ENCODE assay signal across 15 cellular contexts in the genomic region with DNA sequence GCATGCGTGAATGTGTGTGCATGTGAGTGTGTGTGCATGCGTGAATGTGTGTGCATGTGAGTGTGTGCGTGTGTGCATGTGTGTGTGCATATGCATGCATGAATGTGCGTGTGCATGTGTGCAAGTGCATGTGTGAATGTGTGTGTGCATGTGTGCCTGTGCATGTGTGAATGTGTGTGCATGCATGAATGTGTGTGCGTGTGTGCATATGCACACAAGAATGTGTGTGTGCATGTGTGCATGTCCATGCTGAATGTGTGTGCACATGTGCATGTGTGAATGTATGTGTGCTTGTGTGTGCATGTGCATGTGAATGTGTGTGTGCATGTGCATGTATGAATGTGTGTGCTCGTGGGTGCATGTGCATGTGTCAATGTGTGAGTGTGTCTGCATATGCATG.
"Had no signal": no experiment of that assay in that cellular context is flagged by ENCODE, and none has a peak within 500 bp of the region (broad histone marks: within the 10 kb centered on the region; RNA-seq: fewer than 3 reads in every experiment).

No MANE protein-coding gene starts in this region.

- H3K27ac ChIP-seq: foreskin keratinocyte, sigmoid colon, skin epidermis, thoracic aorta, transverse colon had no signal

- H3K4me3 Mint-ChIP-seq: dendritic cell treated with granulocyte-macrophage colony-stimulating factor and Interleukin-4, amounts not matched to agents 40 ng/mL and 50 ng/mL, for 4 days; effector memory CD8-positive, alpha-beta T cell; naive thymus-derived CD8-positive, alpha-beta T cell; stimulated activated naive B cell treated with anti-CD40 and anti-IgM and Interleukin-4, amounts not matched to agents 10 μg/mL and 1 μg/mL and 100 μg/mL, for 72 hours; stimulated activated naive CD8-positive, alpha-beta T cell treated with anti-CD3 and anti-CD28 coated beads, Interleukin-15, amount 100 ng/mL, for 72 hours had no signal

- H3K9me3 ChIP-seq: mucosa of descending colon, thoracic aorta, transverse colon had no signal

- H3K36me3 ChIP-seq: sigmoid colon, thoracic aorta, transverse colon had no signal

- H3K36me3 Mint-ChIP-seq: stimulated activated naive B cell treated with anti-CD40 and anti-IgM and Interleukin-4, amounts not matched to agents 10 μg/mL and 1 μg/mL and 100 μg/mL, for 72 hours had no signal

- FAIRE-seq: colon had no signal

- ATAC-seq: effector memory CD8-positive, alpha-beta T cell; foreskin keratinocyte; mucosa of descending colon; naive thymus-derived CD8-positive, alpha-beta T cell; stimulated activated naive CD8-positive, alpha-beta T cell treated with anti-CD3 and anti-CD28 coated beads, Interleukin-15, amount 100 ng/mL, for 72 hours had no signal

- H3K4me1 ChIP-seq: foreskin keratinocyte had no signal

- H3K9me3 Mint-ChIP-seq: dendritic cell treated with granulocyte-macrophage colony-stimulating factor and Interleukin-4, amounts not matched to agents 40 ng/mL and 50 ng/mL, for 4 days had no signal

- H3K27ac Mint-ChIP-seq: dendritic cell treated with granulocyte-macrophage colony-stimulating factor and Interleukin-4, amounts not matched to agents 40 ng/mL and 50 ng/mL, for 4 days; effector memory CD8-positive, alpha-beta T cell; naive thymus-derived CD8-positive, alpha-beta T cell; stimulated activated naive B cell treated with anti-CD40 and anti-IgM and Interleukin-4, amounts not matched to agents 10 μg/mL and 1 μg/mL and 100 μg/mL, for 72 hours; stimulated activated naive CD8-positive, alpha-beta T cell treated with anti-CD3 and anti-CD28 coated beads, Interleukin-15, amount 100 ng/mL, for 72 hours had no signal

- DNase-seq: effector memory CD8-positive, alpha-beta T cell; foreskin keratinocyte; hippocampal formation; mammary epithelial cell; mucosa of descending colon; naive thymus-derived CD8-positive, alpha-beta T cell; sigmoid colon; stimulated activated CD4-positive, alpha-beta T cell treated with anti-CD3 and anti-CD28 coated beads, Interleukin-4, amount 100 ng/mL, for 4 hours; stimulated activated naive B cell treated with anti-CD40 and anti-IgM and Interleukin-4, amounts not matched to agents 10 μg/mL and 1 μg/mL and 100 μg/mL, for 72 hours; stimulated activated naive CD8-positive, alpha-beta T cell treated with anti-CD3 and anti-CD28 coated beads, Interleukin-15, amount 100 ng/mL, for 72 hours; transverse colon had no signal

- H3K4me3 ChIP-seq: mucosa of descending colon, sigmoid colon, skin epidermis, thoracic aorta, transverse colon had no signal
